13 cellular contexts compared by ENCODE assay signal in genomic region chr7:18538554-18539250, GRCh38. TPM values are rescaled to one million over a fixed set of nuclear protein-coding genes. Genes with fewer than 3 reads are reported as not detected.
DNase-seq lines count a peak whose midpoint lies in the region; ATAC-seq and TF ChIP-seq lines count a peak whose summit lies in the region.
"Had no signal": no experiment of that assay in that cellular context is flagged by ENCODE, and none has a peak within 500 bp of the region (broad histone marks: within the 10 kb centered on the region; RNA-seq: fewer than 3 reads in every experiment).

No MANE protein-coding gene starts in this region.

- H4K20me1 ChIP-seq in OCI-LY1 (ENCODE audit: insufficient read depth, low read length), result no peaks in the 10 kb centered on the region

- H3F3A ChIP-seq in OCI-LY1 (ENCODE audit: insufficient read depth, low read length), result no peaks in the 10 kb centered on the region

- no peaks in the 10 kb centered on the region for H3K9me2 ChIP-seq in OCI-LY1 (ENCODE audit: low read depth, low read length)

- H3K27ac ChIP-seq in OCI-LY1 (ENCODE audit: low read depth, low read length, poor library complexity, severe bottlenecking), result peak overlapping the region; percentile 33
- H3K27ac ChIP-seq: tibial artery had no signal

- no peak overlapping the region for H3K4me3 ChIP-seq in OCI-LY1 (ENCODE audit: low read depth, low read length, poor library complexity, severe bottlenecking)
- H3K4me3 ChIP-seq: tibial artery had no signal

- TF ChIP-seq CTCF in OCI-LY1 (IDR thresholded peaks at IDR 0.05; ENCODE audit: low read length), result no peak

- H3K9ac ChIP-seq in OCI-LY1 (ENCODE audit: low read length), result no peak overlapping the region

- H3K9me3 ChIP-seq in OCI-LY1 (ENCODE audit: low read length), result no peaks in the 10 kb centered on the region
- H3K9me3 ChIP-seq: tibial artery had no signal

- no peak overlapping the region for H2AFZ ChIP-seq in OCI-LY1 (ENCODE audit: low read length)

- no peaks in the 10 kb centered on the region for H3K36me3 ChIP-seq in OCI-LY1 (ENCODE audit: insufficient read depth, low read length)
- H3K36me3 ChIP-seq: tibial artery had no signal

- no peaks in the 10 kb centered on the region for H3K27me3 ChIP-seq in OCI-LY1 (ENCODE audit: insufficient read depth, low read length)
- H3K27me3 ChIP-seq: tibial artery had no signal

- DNase-seq in NCI-H1694 (lab: John Stamatoyannopoulos, UW) (no peak), NCI-H1417 treated with DMSO at 0.1 percent for 48 hours (lab: John Stamatoyannopoulos, UW) (no peak), H4 (ENCODE audit: low spot score) (no peak), NCI-H82 (lab: John Stamatoyannopoulos, UW) (no peak)
- DNase-seq: endodermal cell; KBM-7; naive thymus-derived CD8-positive, alpha-beta T cell; NCI-H774; tibial artery had no signal

- peak; percentile 80 for ATAC-seq in GM18498 (IDR thresholded peaks at IDR 0.05; ENCODE audit: unreplicated experiment)
- peak; percentile 67 for ATAC-seq in GM19397 (IDR thresholded peaks at IDR 0.05; ENCODE audit: unreplicated experiment)
- ATAC-seq in HG02938 (IDR thresholded peaks at IDR 0.05; ENCODE audit: unreplicated experiment), result peak; percentile 83
- ATAC-seq: naive thymus-derived CD8-positive, alpha-beta T cell had no signal

- H3K4me2 ChIP-seq in OCI-LY1 (ENCODE audit: low read length), result peak overlapping the region; percentile 13

- peaks cover 79% of the 10 kb centered on the region for H3K4me1 ChIP-seq in OCI-LY1 (ENCODE audit: insufficient read depth, low read length, severe bottlenecking)

- H3K79me2 ChIP-seq in OCI-LY1 (ENCODE audit: insufficient read depth, low read length), result peaks cover 3% of the 10 kb centered on the region; the same call in 1 of the 2 replicates

RNA-seq across cellular contexts. Expression of gene HDAC9, which starts 43.2 kb away (rescaled TPM):
- 12.8 and 22.5 TPM in 2 replicates for total RNA-seq in H4 (2014; rRNA removed; shearing (Covaris generic))
